12 cellular contexts compared by ENCODE assay signal in genomic region chr5:127960126-127960744, GRCh38.
A peak's percentile ranks its signal among the peaks of the same experiment; 100 is the strongest.
DNase-seq lines count a peak whose midpoint lies in the region; ATAC-seq and TF ChIP-seq lines count a peak whose summit lies in the region.
"Had no signal": no experiment of that assay in that cellular context is flagged by ENCODE, and none has a peak within 500 bp of the region (broad histone marks: within the 10 kb centered on the region; RNA-seq: fewer than 3 reads in every experiment).

No MANE protein-coding gene starts in this region.

- H3K27ac ChIP-seq in lung (ENCODE audit: low read depth in 1 of 2, low read length in 1 of 2) = peak overlapping the region; percentile 41 to 53
- H3K27ac ChIP-seq: GM23248 had no signal

- no peak for ATAC-seq in lung (ENCODE audit: insufficient read depth, low FRiP score)
- ATAC-seq in GM19395 (IDR thresholded peaks at IDR 0.05; ENCODE audit: unreplicated experiment) = no peak
- no peak for ATAC-seq in HG03565 (IDR thresholded peaks at IDR 0.05; ENCODE audit: unreplicated experiment)
- ATAC-seq: activated T-cell treated with anti-CD3 and anti-CD28 coated beads, Interleukin-2, amount 50 U/mL, for 4 hours had no signal

- H3K9me3 ChIP-seq in lung (ENCODE audit: control insufficient read depth in 2 of 2, insufficient read depth in 1 of 2, low read length in 1 of 2) = no peaks in the 10 kb centered on the region
- H3K9me3 ChIP-seq: spleen had no signal

- no peaks in the 10 kb centered on the region for H3K36me3 ChIP-seq in lung (ENCODE audit: control insufficient read depth in 2 of 2, insufficient read depth in 2 of 2, low read length in 2 of 2)

- H3K4me3 ChIP-seq in Jurkat, Clone E6-1 (ENCODE audit: low read length) = no peak overlapping the region
- H3K4me3 ChIP-seq in choroid plexus epithelial cell (ENCODE audit: low read depth, low read length) (no peak overlapping the region), lung (no peak overlapping the region)
- H3K4me3 ChIP-seq: GM23248, spleen had no signal

- TF ChIP-seq CTCF in choroid plexus epithelial cell (conservative IDR thresholded peaks at IDR 0.05; ENCODE audit: low read depth, low read length) (no peak), lung (IDR thresholded peaks at IDR 0.05; ENCODE audit: control extremely low read depth, extremely low read depth) (no peak)

- peaks cover 8 to 21% of the 10 kb centered on the region in 2 donors for H3K4me1 ChIP-seq in lung (ENCODE audit: control insufficient read depth in 2 of 2, insufficient read depth in 2 of 2, low read length in 2 of 2)

- no peaks in the 10 kb centered on the region for H3K27me3 ChIP-seq in lung (ENCODE audit: control insufficient read depth, insufficient read depth)
- H3K27me3 ChIP-seq: spleen had no signal

- peak; percentile 62 to 77 for DNase-seq in AML-193 (lab: John Stamatoyannopoulos, UW)
- DNase-seq in Jurkat, Clone E6-1 (ENCODE audit: low read depth, low spot score) = peak; percentile 43
- peak; percentile 27 for DNase-seq in choroid plexus epithelial cell (ENCODE audit: low read depth)
- no peak for DNase-seq in lung (ENCODE audit: low spot score)
- no peak for DNase-seq in cortex of kidney (lab: John Stamatoyannopoulos, UW)
- no peak for DNase-seq in HUDEP-2 (lab: John Stamatoyannopoulos, UW; ENCODE audit: unreplicated experiment in 76 of 76)
- DNase-seq: activated CD4-positive, CD25-positive, alpha-beta regulatory T cell; activated T-cell treated with anti-CD3 and anti-CD28 coated beads, Interleukin-2, amount 50 U/mL, for 4 hours; spleen had no signal

- 70 to 78% methylated on average over 1 of the region's 1 CpG for WGBS in lung, 2 donors

Comparison
In these comparisons a context has a peak if more than half of its experiments do, and no peak if none do; other contexts are left out.
1. DNase-seq: peak in AML-193 (2 of 2), Jurkat, Clone E6-1 (single experiment) and choroid plexus epithelial cell (single experiment); none in lung (single experiment), cortex of kidney (single experiment) and HUDEP-2 (0 of 76).